Comparison of ENCODE assay signal across 8 cellular contexts in the genomic region with DNA sequence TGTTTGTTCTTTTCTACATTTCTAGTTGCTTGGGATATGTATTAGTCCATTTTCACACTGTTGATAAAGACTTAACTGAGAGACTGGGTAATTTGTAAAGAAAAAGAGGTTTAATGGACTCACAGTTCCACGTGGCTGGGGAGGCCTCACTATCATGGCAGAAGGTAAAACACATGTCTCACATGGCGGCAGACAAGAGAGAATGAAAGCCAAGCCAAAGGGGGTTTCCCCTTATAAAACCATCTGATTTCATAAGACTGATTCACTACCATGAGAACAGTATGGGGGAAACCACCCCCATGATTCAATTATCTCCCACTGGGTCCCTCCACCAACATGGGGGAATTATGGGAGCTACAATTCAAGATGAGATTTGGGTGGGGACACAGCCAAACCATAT. TPM values are rescaled to one million over a fixed set of nuclear protein-coding genes. Genes with fewer than 3 reads are reported as not detected.
DNase-seq lines count a peak whose midpoint lies in the region; ATAC-seq and TF ChIP-seq lines count a peak whose summit lies in the region.
"Not testable (repeated sequence)": the region's sequence is repeated elsewhere in the genome, so short reads cannot be mapped to it uniquely, and the experiment has no call there.

No MANE protein-coding gene starts in this region.

- POLR2A ChIA-PET in activated CD4-positive, alpha-beta T cell treated with anti-CD3 and anti-CD28 coated beads for 36 hours (lab: Charles Lee) = not testable (repeated sequence)

- not testable (repeated sequence) for H3K27ac Mint-ChIP-seq in activated CD4-positive, alpha-beta T cell treated with anti-CD3 and anti-CD28 coated beads for 36 hours; activated naive CD4-positive, alpha-beta T cell treated with anti-CD3 and anti-CD28 coated beads for 36 hours
- peak overlapping the region; percentile 47 for H3K27ac Mint-ChIP-seq in activated naive CD8-positive, alpha-beta T cell
- peak overlapping the region; percentile 82 to 97 for H3K27ac Mint-ChIP-seq in natural killer cell

- H3K36me3 ChIP-seq in mammary epithelial cell (ENCODE audit: insufficient read depth, low read length) = not testable (repeated sequence)

- TF ChIP-seq CTCF in mammary epithelial cell (conservative IDR thresholded peaks at IDR 0.05 in 1 of 2, IDR thresholded peaks at IDR 0.05 in 1 of 2; ENCODE audit: extremely low read depth in 1 of 2, insufficient read depth in 1 of 2, low read depth in 1 of 2, low read length in 2 of 2); natural killer cell (IDR thresholded peaks at IDR 0.05): not testable (repeated sequence)

- intact Hi-C loops in activated CD4-positive, alpha-beta T cell treated with anti-CD3 and anti-CD28 coated beads for 36 hours (cut with DNase I, micrococcal nuclease) = loop anchor here in 1 of 2 experiments (5.0 kb wide), 1 partner anchor 36 kb away; no protein-coding TSS in a partner anchor
- intact Hi-C loops in activated naive CD4-positive, alpha-beta T cell treated with anti-CD3 and anti-CD28 coated beads for 36 hours (cut with micrococcal nuclease); mammary epithelial cell (cut with micrococcal nuclease); natural killer cell (cut with micrococcal nuclease): not testable (repeated sequence)

- H3K9me3 Mint-ChIP-seq in activated CD4-positive, alpha-beta T cell treated with anti-CD3 and anti-CD28 coated beads for 36 hours (ENCODE audit: low read depth); natural killer cell: not testable (repeated sequence)
- H3K9me3 Mint-ChIP-seq in activated T-cell treated with anti-CD3 and anti-CD28 coated beads, Interleukin-2, amount 50 U/mL, for 4 hours = peaks cover 11% of the 10 kb centered on the region
- peaks cover 16% of the 10 kb centered on the region for H3K9me3 Mint-ChIP-seq in activated naive CD4-positive, alpha-beta T cell treated with anti-CD3 and anti-CD28 coated beads for 36 hours
- H3K9me3 Mint-ChIP-seq in activated naive CD8-positive, alpha-beta T cell (ENCODE audit: low read depth) = peaks cover 11% of the 10 kb centered on the region

- CTCF ChIA-PET in activated CD4-positive, alpha-beta T cell treated with anti-CD3 and anti-CD28 coated beads for 36 hours (lab: Charles Lee) = interaction anchor here (1.4 kb wide), 1 partner anchor 11 kb away, joined by 4 read pairs; no protein-coding TSS in a partner anchor
- CTCF ChIA-PET in activated naive CD4-positive, alpha-beta T cell treated with anti-CD3 and anti-CD28 coated beads for 36 hours (lab: Charles Lee) = interaction anchor here (0.9 to 1.8 kb wide), 2 partner anchors 58 to 93 kb away, joined by 3 to 4 read pairs; no protein-coding TSS in a partner anchor
- CTCF ChIA-PET in mammary epithelial cell (lab: Charles Lee; ENCODE audit: low non-redundant PET) = not testable (repeated sequence)

- H3K4me3 Mint-ChIP-seq in activated CD4-positive, alpha-beta T cell treated with anti-CD3 and anti-CD28 coated beads for 36 hours; activated T-cell treated with anti-CD3 and anti-CD28 coated beads, Interleukin-2, amount 50 U/mL, for 4 hours; activated naive CD4-positive, alpha-beta T cell treated with anti-CD3 and anti-CD28 coated beads for 36 hours; activated naive CD8-positive, alpha-beta T cell; natural killer cell: not testable (repeated sequence)

- peak; percentile 25 for DNase-seq in activated CD4-positive, alpha-beta T cell treated with anti-CD3 and anti-CD28 coated beads for 36 hours
- not testable (repeated sequence) for DNase-seq in activated T-cell treated with anti-CD3 and anti-CD28 coated beads, Interleukin-2, amount 50 U/mL, for 4 hours; natural killer cell; stimulated activated naive CD8-positive, alpha-beta T cell treated with anti-CD3 and anti-CD28 coated beads, Interleukin-15, Interleukin-2, amounts not matched to agents 100 U/mL and 50 U/mL, for 24 hours
- DNase-seq in activated naive CD4-positive, alpha-beta T cell treated with anti-CD3 and anti-CD28 coated beads for 36 hours = peak; percentile 14
- DNase-seq in mammary epithelial cell = peak; percentile 10
- DNase-seq in stimulated activated CD4-positive, alpha-beta T cell treated with anti-CD3 and anti-CD28 coated beads, Interleukin-4, amount 100 ng/mL, for 24 hours = peak; percentile 23

- not testable (repeated sequence) for H3K79me2 ChIP-seq in mammary epithelial cell (ENCODE audit: insufficient read depth, low read length)

- H3K27me3 ChIP-seq in mammary epithelial cell (ENCODE audit: insufficient read depth, low read length) = not testable (repeated sequence)

- H3K27ac ChIP-seq in mammary epithelial cell (ENCODE audit: insufficient read depth, low read depth, low read length) = not testable (repeated sequence)

- H3K4me3 ChIP-seq in mammary epithelial cell (replicated peaks in 1 of 3; ENCODE audit: insufficient read depth in 1 of 3, low read depth in 2 of 3, low read length in 3 of 3) = not testable (repeated sequence)

- not testable (repeated sequence) for H3K9me3 ChIP-seq in mammary epithelial cell (replicated peaks; ENCODE audit: insufficient read depth, low read length)

- H3K9ac ChIP-seq in mammary epithelial cell (ENCODE audit: insufficient read depth, low read length) = not testable (repeated sequence)

- 50% methylated on average over 2 of the region's 2 CpGs for WGBS in mammary epithelial cell (ENCODE audit: low coverage, missing lambda C conversion rate)

- not testable (repeated sequence) for H3K4me1 ChIP-seq in mammary epithelial cell (ENCODE audit: insufficient read depth, low read length)

- H3K4me1 Mint-ChIP-seq in activated CD4-positive, alpha-beta T cell treated with anti-CD3 and anti-CD28 coated beads for 36 hours; activated T-cell treated with anti-CD3 and anti-CD28 coated beads, Interleukin-2, amount 50 U/mL, for 4 hours (ENCODE audit: low read depth); activated naive CD4-positive, alpha-beta T cell treated with anti-CD3 and anti-CD28 coated beads for 36 hours (ENCODE audit: low read depth): not testable (repeated sequence)
- H3K4me1 Mint-ChIP-seq in activated naive CD8-positive, alpha-beta T cell (ENCODE audit: low read depth) = peaks cover 15% of the 10 kb centered on the region
- peaks cover 85 to 86% of the 10 kb centered on the region in 2 donors for H3K4me1 Mint-ChIP-seq in natural killer cell

- peaks cover 10% of the 10 kb centered on the region for H3K27me3 Mint-ChIP-seq in activated CD4-positive, alpha-beta T cell treated with anti-CD3 and anti-CD28 coated beads for 36 hours
- H3K27me3 Mint-ChIP-seq in activated T-cell treated with anti-CD3 and anti-CD28 coated beads, Interleukin-2, amount 50 U/mL, for 4 hours (ENCODE audit: low read depth); activated naive CD4-positive, alpha-beta T cell treated with anti-CD3 and anti-CD28 coated beads for 36 hours (ENCODE audit: low read depth); activated naive CD8-positive, alpha-beta T cell; natural killer cell (ENCODE audit: low read depth in 2 of 2): not testable (repeated sequence)

- H2AFZ ChIP-seq in mammary epithelial cell (ENCODE audit: low read depth, low read length) = not testable (repeated sequence)

- dilution Hi-C loops in mammary epithelial cell (cut with HindIII; ENCODE audit: low sequenced_read_pairs) = loop anchor here (5.0 kb wide), 1 partner anchor 41 kb away; no protein-coding TSS in a partner anchor

- not testable (repeated sequence) for H3K36me3 Mint-ChIP-seq in activated CD4-positive, alpha-beta T cell treated with anti-CD3 and anti-CD28 coated beads for 36 hours (ENCODE audit: low read depth); activated T-cell treated with anti-CD3 and anti-CD28 coated beads, Interleukin-2, amount 50 U/mL, for 4 hours (ENCODE audit: insufficient read depth); activated naive CD4-positive, alpha-beta T cell treated with anti-CD3 and anti-CD28 coated beads for 36 hours (ENCODE audit: low read depth); activated naive CD8-positive, alpha-beta T cell
- peaks cover 26% of the 10 kb centered on the region for H3K36me3 Mint-ChIP-seq in natural killer cell

- peak; percentile 58 for ATAC-seq in activated CD4-positive, alpha-beta T cell treated with anti-CD3 and anti-CD28 coated beads for 36 hours
- ATAC-seq in activated T-cell treated with anti-CD3 and anti-CD28 coated beads, Interleukin-2, amount 50 U/mL, for 4 hours = peak; percentile 87 to 88
- peak in 2 of 3 donors; percentile 45 to 69 for ATAC-seq in natural killer cell
- ATAC-seq in stimulated activated naive CD8-positive, alpha-beta T cell treated with anti-CD3 and anti-CD28 coated beads, Interleukin-15, Interleukin-2, amounts not matched to agents 100 U/mL and 50 U/mL, for 24 hours = peak; percentile 68

- not testable (repeated sequence) for H4K20me1 ChIP-seq in mammary epithelial cell (ENCODE audit: insufficient read depth, low read length)

- BruUV-seq in mammary epithelial cell (replicated peaks; lab: Mats Ljungman, UMichigan) = not testable (repeated sequence)

- in situ Hi-C loops in mammary epithelial cell (cut with MboI; ENCODE audit: low sequenced_read_pairs in 2 of 2) = not testable (repeated sequence)

- not testable (repeated sequence) for H3K4me2 ChIP-seq in mammary epithelial cell (ENCODE audit: insufficient read depth, low read depth, low read length)

RNA-seq across cellular contexts. Expression of gene KLRD1, which starts 21.0 kb away (rescaled TPM):
- total RNA-seq in activated CD4-positive, alpha-beta T cell treated with anti-CD3 and anti-CD28 coated beads for 36 hours = under 1 TPM; 0.05 to 0.28 TPM
- total RNA-seq in activated T-cell treated with anti-CD3 and anti-CD28 coated beads, Interleukin-2, amount 50 U/mL, for 4 hours = 10 to 100 TPM in 1 of 3 donors, 1 to 10 TPM in 2; 6.9 to 17.7 (median 7.2) TPM
- total RNA-seq in activated naive CD4-positive, alpha-beta T cell treated with anti-CD3 and anti-CD28 coated beads for 36 hours = under 1 TPM in 1 of 2 experiments, not detected in 1; 0.81 TPM
- total RNA-seq in mammary epithelial cell (under 1 TPM in 1 of 2 donors, not detected in 1; 0.33 TPM), natural killer cell (100 to 1,000 TPM; 568 to 782 (median 688) TPM)
- polyA plus RNA-seq in mammary epithelial cell = not detected
- polyA minus RNA-seq in mammary epithelial cell = not detected

Comparison
In these comparisons a context has a peak if more than half of its experiments do, and no peak if none do; other contexts are left out.
1. RNA of gene KLRD1, which starts 21.0 kb away (total RNA-seq): 568 to 782 TPM in natural killer cell; 6.9 to 17.7 TPM in activated T-cell treated with anti-CD3 and anti-CD28 coated beads, Interleukin-2, amount 50 U/mL, for 4 hours, 0.81 TPM in activated naive CD4-positive, alpha-beta T cell treated with anti-CD3 and anti-CD28 coated beads for 36 hours, 0.33 TPM in mammary epithelial cell and 0.05 to 0.28 TPM in activated CD4-positive, alpha-beta T cell treated with anti-CD3 and anti-CD28 coated beads for 36 hours; every median in the first group is over 10 times any median in the second.
2. Peak in every context shown above with its lines, with median percentiles within 50 percentile points of each other: ATAC-seq.